Comparison of ENCODE assay signal across 10 cellular contexts in the genomic region with DNA sequence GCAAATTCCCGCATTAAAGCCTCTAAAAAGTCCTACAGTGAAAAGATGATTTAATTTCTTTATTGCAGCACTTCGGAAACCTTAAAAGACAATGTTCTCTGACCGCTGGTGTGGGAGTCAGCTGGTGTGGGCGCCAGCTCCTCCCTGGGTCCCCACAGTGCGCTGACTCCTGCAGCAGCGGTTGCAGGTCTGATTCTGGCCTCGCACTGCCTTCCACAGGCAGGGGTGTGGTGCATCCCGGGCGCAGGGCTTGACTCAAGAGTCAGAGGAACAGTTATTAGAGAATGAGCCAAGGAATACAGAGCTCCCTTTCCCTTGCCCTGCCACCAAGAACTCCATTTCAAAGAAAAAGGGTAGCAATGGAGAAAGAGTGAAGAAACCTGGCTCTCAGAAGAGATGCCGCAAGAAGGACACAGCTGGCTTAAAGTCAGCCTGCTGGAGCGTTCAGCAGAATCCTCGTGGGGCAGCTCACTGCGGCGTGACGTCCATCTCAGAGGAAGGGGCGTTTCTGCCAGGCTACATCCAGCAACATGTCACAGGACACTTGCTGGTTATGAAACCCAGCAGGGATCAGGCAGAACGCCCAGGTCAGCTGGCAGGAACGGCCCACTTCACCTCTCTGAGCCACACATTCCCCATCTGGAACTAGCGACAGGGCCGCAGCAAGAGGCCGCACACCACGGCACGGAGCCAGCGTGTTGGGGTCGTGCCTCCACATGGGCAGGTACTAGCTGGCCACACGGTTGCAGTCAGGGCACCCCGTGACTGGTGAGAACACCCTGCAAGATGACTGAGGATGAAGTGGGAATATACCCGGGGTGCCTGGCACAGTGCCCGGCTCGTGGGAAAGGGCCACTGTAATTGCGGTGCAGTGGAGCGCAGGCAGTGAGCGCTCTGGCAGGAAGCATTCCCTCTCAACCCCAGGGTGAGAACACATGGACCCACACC. TPM values are rescaled to one million over a fixed set of nuclear protein-coding genes. Genes with fewer than 3 reads are reported as not detected.
DNase-seq lines count a peak whose midpoint lies in the region; ATAC-seq and TF ChIP-seq lines count a peak whose summit lies in the region.
"Had no signal": no experiment of that assay in that cellular context is flagged by ENCODE, and none has a peak within 500 bp of the region (broad histone marks: within the 10 kb centered on the region; RNA-seq: fewer than 3 reads in every experiment).

No MANE protein-coding gene starts in this region.

- intact Hi-C loops in Right ventricle myocardium inferior (cut with DNase I) (no loop called here), sigmoid colon (cut with DNase I) (no loop called here)
- intact Hi-C loops in activated CD8-positive, alpha-beta T cell treated with anti-CD3 and anti-CD28 coated beads for 36 hours (cut with micrococcal nuclease): no loop called here

- no peak for TF ChIP-seq CTCF in sigmoid colon (IDR thresholded peaks at IDR 0.05)
- no peak for TF ChIP-seq CTCF in activated CD8-positive, alpha-beta T cell treated with anti-CD3 and anti-CD28 coated beads for 36 hours (IDR thresholded peaks at IDR 0.05)

- WGBS in sigmoid colon, 2 donors: 63 to 74% methylated on average over 33 of the region's 33 CpGs

- H3K27me3 Mint-ChIP-seq in activated CD8-positive, alpha-beta T cell treated with anti-CD3 and anti-CD28 coated beads for 36 hours: peaks cover 6% of the 10 kb centered on the region

- CTCF ChIA-PET in activated CD8-positive, alpha-beta T cell treated with anti-CD3 and anti-CD28 coated beads for 36 hours (lab: Charles Lee): interaction anchor here (1.2 kb wide), 1 partner anchor 53 kb away, joined by 3 read pairs; no protein-coding TSS in a partner anchor

- in situ Hi-C loops in G401 (cut with HindIII; ENCODE audit: low sequenced_read_pairs): no loop called here

- H3K27me3 ChIP-seq in sigmoid colon: peaks cover 0 to 8% (median 0%) of the 10 kb centered on the region in 3 donors

- peak overlapping the region in 2 of 4 donors; percentile 16 to 73 for H3K27ac ChIP-seq in sigmoid colon

- no peak overlapping the region for H3K27ac Mint-ChIP-seq in activated CD8-positive, alpha-beta T cell treated with anti-CD3 and anti-CD28 coated beads for 36 hours

- H3K4me1 Mint-ChIP-seq in activated CD8-positive, alpha-beta T cell treated with anti-CD3 and anti-CD28 coated beads for 36 hours (ENCODE audit: low read depth): no peaks in the 10 kb centered on the region

- DNase-seq in G401 (ENCODE audit: low spot score) (peak; percentile 75), SW480 (ENCODE audit: low spot score) (peak; percentile 24), Right ventricle myocardium inferior (ENCODE audit: missing footprints) (peak; percentile 91), sigmoid colon (peak; percentile 84), NCI-H1105 (lab: John Stamatoyannopoulos, UW) (no peak)
- no peak for DNase-seq in activated CD8-positive, alpha-beta memory T cell treated with anti-CD3 and anti-CD28 coated beads for 24 hours
- DNase-seq in NK-92 treated with Interleukin-12 subunit alpha and Interleukin-12 subunit beta, amount 100 ng/mL, for 24 hours (lab: John Stamatoyannopoulos, UW): no peak
- no peak for DNase-seq in activated CD8-positive, alpha-beta T cell treated with anti-CD3 and anti-CD28 coated beads for 36 hours
- DNase-seq: activated T-cell treated with anti-CD3 and anti-CD28 coated beads, Interleukin-2, amount 50 U/mL, for 48 hours; Calu3 had no signal

- H3K36me3 Mint-ChIP-seq in activated CD8-positive, alpha-beta T cell treated with anti-CD3 and anti-CD28 coated beads for 36 hours (ENCODE audit: low read depth): no peaks in the 10 kb centered on the region

- peaks cover 0 to 30% (median 22%) of the 10 kb centered on the region in 4 donors for H3K4me1 ChIP-seq in sigmoid colon

- H3K4me3 Mint-ChIP-seq in activated CD8-positive, alpha-beta T cell treated with anti-CD3 and anti-CD28 coated beads for 36 hours: no peak overlapping the region

- no peaks in the 10 kb centered on the region for H3K36me3 ChIP-seq in sigmoid colon

- POLR2A ChIA-PET in activated CD8-positive, alpha-beta T cell treated with anti-CD3 and anti-CD28 coated beads for 36 hours (lab: Charles Lee): no interaction called here

- peak; percentile 80 for ATAC-seq in Right ventricle myocardium inferior
- ATAC-seq in activated CD8-positive, alpha-beta T cell treated with anti-CD3 and anti-CD28 coated beads for 36 hours: no peak

- no peaks in the 10 kb centered on the region for H3K9me3 Mint-ChIP-seq in activated CD8-positive, alpha-beta T cell treated with anti-CD3 and anti-CD28 coated beads for 36 hours

- no peak overlapping the region for H3K4me3 ChIP-seq in sigmoid colon

- TF ChIP-seq POLR2A in sigmoid colon (IDR thresholded peaks at IDR 0.05): no peak

- no peaks in the 10 kb centered on the region for H3K9me3 ChIP-seq in sigmoid colon

- no peak for TF ChIP-seq EP300 in sigmoid colon (IDR thresholded peaks at IDR 0.05)

RNA-seq across cellular contexts. Expression of a gene that starts 18.1 kb away (rescaled TPM):
- 0.25 and 0.54 TPM in 2 replicates for total RNA-seq in G401 (2014; rRNA removed; shearing (Covaris generic))
- total RNA-seq in Right ventricle myocardium inferior (1.2 TPM), sigmoid colon (1 to 10 TPM; 1.8 to 5.7 (median 3.5) TPM)
- polyA plus RNA-seq in sigmoid colon: under 1 TPM; 0.45 to 0.60 (median 0.46) TPM
- under 1 TPM; 0.16 to 0.29 TPM for total RNA-seq in activated CD8-positive, alpha-beta T cell treated with anti-CD3 and anti-CD28 coated beads for 36 hours

RNA-seq across cellular contexts. Expression of a gene that starts 32.1 kb away (rescaled TPM):
- total RNA-seq in G401 (2014; rRNA removed; shearing (Covaris generic)): 5.5 and 9.5 TPM in 2 replicates
- total RNA-seq in Right ventricle myocardium inferior (0.14 TPM), sigmoid colon (1 to 10 TPM; 1.3 to 3.9 (median 2.4) TPM)
- polyA plus RNA-seq in sigmoid colon: 1 to 10 TPM in 1 of 3 donors, not detected in 2; 2.2 TPM
- total RNA-seq in activated CD8-positive, alpha-beta T cell treated with anti-CD3 and anti-CD28 coated beads for 36 hours: not detected

Comparison
In these comparisons a context has a peak if more than half of its experiments do, and no peak if none do; other contexts are left out.
1. DNase-seq: peak in G401 (single experiment), SW480 (single experiment), Right ventricle myocardium inferior (single experiment) and sigmoid colon (single experiment); none in activated CD8-positive, alpha-beta memory T cell treated with anti-CD3 and anti-CD28 coated beads for 24 hours (single experiment), NCI-H1105 (single experiment), NK-92 treated with Interleukin-12 subunit alpha and Interleukin-12 subunit beta, amount 100 ng/mL, for 24 hours (single experiment) and activated CD8-positive, alpha-beta T cell treated with anti-CD3 and anti-CD28 coated beads for 36 hours (single experiment).